9 cellular contexts compared by ENCODE assay signal in the genomic region with DNA sequence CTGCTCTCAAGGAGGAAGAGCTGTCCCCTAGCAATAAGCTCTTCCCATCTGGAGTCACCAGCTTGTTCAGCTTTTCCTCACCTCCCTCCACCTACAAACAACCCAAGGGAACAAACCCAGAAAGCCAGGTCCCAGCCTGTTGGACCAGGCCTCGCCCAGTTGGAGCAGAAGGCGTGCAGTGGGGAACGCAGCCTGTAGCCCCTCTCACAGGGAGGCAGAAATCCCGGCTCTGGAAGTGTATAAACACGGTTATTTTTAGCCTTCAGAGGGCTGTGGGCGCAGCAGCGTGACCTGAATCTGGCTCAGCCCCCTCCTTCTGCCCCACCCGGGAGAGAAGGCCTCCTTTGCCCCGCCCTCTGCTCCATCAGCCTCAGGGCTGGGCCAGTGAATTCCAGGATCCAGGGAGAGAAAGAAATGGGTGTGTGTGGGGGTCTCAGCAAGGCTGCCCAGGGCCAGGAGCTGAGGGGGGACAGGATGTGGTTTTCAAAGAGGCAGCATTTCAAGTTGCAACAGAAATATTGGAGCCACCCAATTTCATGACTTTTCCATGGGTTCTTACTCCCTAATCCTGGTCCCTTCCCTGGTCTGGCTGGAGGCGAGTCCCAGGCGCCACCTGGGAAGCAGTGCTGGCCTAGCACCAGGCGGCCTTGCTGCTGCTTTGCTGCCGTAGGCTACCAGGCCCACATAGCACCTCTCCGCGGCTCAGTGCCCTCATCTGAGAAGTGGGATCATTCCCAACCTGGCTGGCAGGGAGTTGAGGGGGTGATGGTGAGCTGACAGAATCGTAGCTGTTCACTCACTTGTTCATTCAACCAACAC. TPM values are rescaled to one million over a fixed set of nuclear protein-coding genes. Genes with fewer than 3 reads are reported as not detected.
A peak's percentile ranks its signal among the peaks of the same experiment; 100 is the strongest.
DNase-seq lines count a peak whose midpoint lies in the region; ATAC-seq lines count a peak whose summit lies in the region.
"Had no signal": no experiment of that assay in that cellular context is flagged by ENCODE, and none has a peak within 500 bp of the region (broad histone marks: within the 10 kb centered on the region; RNA-seq: fewer than 3 reads in every experiment).

No MANE protein-coding gene starts in this region.

- CTCF ChIA-PET in activated CD4-positive, alpha-beta memory T cell treated with anti-CD3 and anti-CD28 coated beads for 36 hours (lab: Charles Lee) = interaction anchor here (0.6 kb wide), 1 partner anchor 381 kb away, joined by 3 read pairs; no protein-coding TSS in a partner anchor

- ATAC-seq in GM21619 (IDR thresholded peaks at IDR 0.05; ENCODE audit: unreplicated experiment) = no peak

- H3K27ac ChIP-seq in skin epidermis = peak overlapping the region in 18 of 21 experiments; percentile 0 to 77 (median 37)
- H3K27ac ChIP-seq: HL-60 had no signal

- intact Hi-C loops in activated CD4-positive, alpha-beta memory T cell treated with anti-CD3 and anti-CD28 coated beads for 36 hours (cut with micrococcal nuclease) = no loop called here

- H3K27ac Mint-ChIP-seq in activated CD4-positive, alpha-beta memory T cell treated with anti-CD3 and anti-CD28 coated beads for 36 hours = no peak overlapping the region

- no peaks in the 10 kb centered on the region for H3K36me3 Mint-ChIP-seq in activated CD4-positive, alpha-beta memory T cell treated with anti-CD3 and anti-CD28 coated beads for 36 hours

- H3K4me3 Mint-ChIP-seq in activated CD4-positive, alpha-beta memory T cell treated with anti-CD3 and anti-CD28 coated beads for 36 hours = no peak overlapping the region

- no peaks in the 10 kb centered on the region for H3K9me3 Mint-ChIP-seq in activated CD4-positive, alpha-beta memory T cell treated with anti-CD3 and anti-CD28 coated beads for 36 hours

- no peaks in the 10 kb centered on the region for H3K27me3 Mint-ChIP-seq in activated CD4-positive, alpha-beta memory T cell treated with anti-CD3 and anti-CD28 coated beads for 36 hours

- POLR2A ChIA-PET in activated CD4-positive, alpha-beta memory T cell treated with anti-CD3 and anti-CD28 coated beads for 36 hours (lab: Charles Lee) = no interaction called here

- H3K4me1 Mint-ChIP-seq in activated CD4-positive, alpha-beta memory T cell treated with anti-CD3 and anti-CD28 coated beads for 36 hours (ENCODE audit: low read depth) = peaks cover 42% of the 10 kb centered on the region

- DNase-seq in HK-2 (ENCODE audit: unreplicated experiment) = peak; percentile 58
- peak; percentile 40 for DNase-seq in amniotic epithelial cell (ENCODE audit: low read depth)
- peak; percentile 71 for DNase-seq in iPS-NIHi11 (ENCODE audit: low spot score)
- no peak for DNase-seq in activated CD4-positive, alpha-beta memory T cell treated with anti-CD3 and anti-CD28 coated beads for 36 hours
- no peak for DNase-seq in stimulated activated CD4-positive, alpha-beta T cell treated with anti-CD3 and anti-CD28 coated beads, Interleukin-4, amount 100 ng/mL, for 24 hours
- no peak for DNase-seq in NCI-H2196 (lab: John Stamatoyannopoulos, UW; ENCODE audit: unreplicated experiment)

- no peak overlapping the region for H3K4me3 ChIP-seq in skin epidermis

RNA-seq across cellular contexts. Expression of a gene that starts 33.5 kb away (rescaled TPM):
- 10 to 100 TPM; 28.5 to 29.2 TPM for total RNA-seq in activated CD4-positive, alpha-beta memory T cell treated with anti-CD3 and anti-CD28 coated beads for 36 hours

Comparison
In these comparisons a context has a peak if more than half of its experiments do, and no peak if none do; other contexts are left out.
1. DNase-seq: peak in HK-2 (single experiment), amniotic epithelial cell (single experiment) and iPS-NIHi11 (single experiment); none in activated CD4-positive, alpha-beta memory T cell treated with anti-CD3 and anti-CD28 coated beads for 36 hours (single experiment), stimulated activated CD4-positive, alpha-beta T cell treated with anti-CD3 and anti-CD28 coated beads, Interleukin-4, amount 100 ng/mL, for 24 hours (single experiment) and NCI-H2196 (single experiment).